ENCODE assay signal across 9 cellular contexts in genomic region chr12:112198120-112198733, GRCh38.
DNase-seq lines count a peak whose midpoint lies in the region; ATAC-seq and TF ChIP-seq lines count a peak whose summit lies in the region.
"Had no signal": no experiment of that assay in that cellular context is flagged by ENCODE, and none has a peak within 500 bp of the region (broad histone marks: within the 10 kb centered on the region; RNA-seq: fewer than 3 reads in every experiment).

No MANE protein-coding gene starts in this region.

- H3K27me3 ChIP-seq in body of pancreas = no peaks in the 10 kb centered on the region

- no peaks in the 10 kb centered on the region for H3K9me3 ChIP-seq in body of pancreas

- no peaks in the 10 kb centered on the region for H3K9me3 Mint-ChIP-seq in T-helper 1 cell treated with Interleukin-12 subunit alpha and Interleukin-12 subunit beta and Interleukin-4 antibody, amounts not matched to agents 30 μg/mL and 1 μg/mL, for 36 hours

- no peaks in the 10 kb centered on the region for H3K4me1 ChIP-seq in body of pancreas

- no peaks in the 10 kb centered on the region for H3K27me3 Mint-ChIP-seq in T-helper 1 cell treated with Interleukin-12 subunit alpha and Interleukin-12 subunit beta and Interleukin-4 antibody, amounts not matched to agents 30 μg/mL and 1 μg/mL, for 36 hours (ENCODE audit: low read depth)

- ATAC-seq in body of pancreas (peak; percentile 60), GM18867 (IDR thresholded peaks at IDR 0.05; ENCODE audit: unreplicated experiment) (no peak)

- H3K4me3 Mint-ChIP-seq in T-helper 1 cell treated with Interleukin-12 subunit alpha and Interleukin-12 subunit beta and Interleukin-4 antibody, amounts not matched to agents 30 μg/mL and 1 μg/mL, for 36 hours = no peak overlapping the region

- H3K36me3 ChIP-seq in body of pancreas (replicated peaks in 1 of 2; ENCODE audit: insufficient read depth in 1 of 2, low read depth in 2 of 2) = peaks cover 0 to 18% of the 10 kb centered on the region in 2 donors

- DNase-seq in NCI-H1417 (lab: John Stamatoyannopoulos, UW) (peak; percentile 33 to 73 (median 36)), NCI-H1417 treated with DMSO at 0.1 percent for 48 hours (lab: John Stamatoyannopoulos, UW) (no peak), NCI-H1092 treated with DMSO at 0.1 percent for 48 hours (lab: John Stamatoyannopoulos, UW) (peak; percentile 4), body of pancreas (peak; percentile 49 to 68 (median 54)), islet precursor cell (peak; percentile 92)
- peak; percentile 31 to 40 for DNase-seq in stimulated activated CD4-positive, alpha-beta T cell treated with anti-CD3 and anti-CD28 coated beads, Interleukin-2, amount 100 ng/mL, for 48 hours

- peak overlapping the region; percentile 27 for H3K27ac Mint-ChIP-seq in T-helper 1 cell treated with Interleukin-12 subunit alpha and Interleukin-12 subunit beta and Interleukin-4 antibody, amounts not matched to agents 30 μg/mL and 1 μg/mL, for 36 hours

- no peak overlapping the region for H3K4me3 ChIP-seq in body of pancreas

- H3K4me1 Mint-ChIP-seq in T-helper 1 cell treated with Interleukin-12 subunit alpha and Interleukin-12 subunit beta and Interleukin-4 antibody, amounts not matched to agents 30 μg/mL and 1 μg/mL, for 36 hours (ENCODE audit: low read depth) = peaks cover 4% of the 10 kb centered on the region

- TF ChIP-seq CTCF in body of pancreas (IDR thresholded peaks at IDR 0.05) = peak; percentile 15 to 56 (median 46)

- 83 to 90% methylated on average over 9 of the region's 9 CpGs for WGBS in body of pancreas, 2 donors

- no peak overlapping the region for H3K27ac ChIP-seq in body of pancreas
- H3K27ac ChIP-seq: epithelial cell of prostate had no signal

- H3K36me3 Mint-ChIP-seq in T-helper 1 cell treated with Interleukin-12 subunit alpha and Interleukin-12 subunit beta and Interleukin-4 antibody, amounts not matched to agents 30 μg/mL and 1 μg/mL, for 36 hours (ENCODE audit: low read depth) = peaks cover 25% of the 10 kb centered on the region

- no peak for TF ChIP-seq POLR2A in body of pancreas (IDR thresholded peaks at IDR 0.05)

- intact Hi-C loops in body of pancreas (cut with DNase I) = loop anchor here (10.0 kb wide), 1 partner anchor 187 kb away; the partner anchor contains the start of gene HECTD4
